1 cellular context compared by ENCODE assay signal in the genomic region with DNA sequence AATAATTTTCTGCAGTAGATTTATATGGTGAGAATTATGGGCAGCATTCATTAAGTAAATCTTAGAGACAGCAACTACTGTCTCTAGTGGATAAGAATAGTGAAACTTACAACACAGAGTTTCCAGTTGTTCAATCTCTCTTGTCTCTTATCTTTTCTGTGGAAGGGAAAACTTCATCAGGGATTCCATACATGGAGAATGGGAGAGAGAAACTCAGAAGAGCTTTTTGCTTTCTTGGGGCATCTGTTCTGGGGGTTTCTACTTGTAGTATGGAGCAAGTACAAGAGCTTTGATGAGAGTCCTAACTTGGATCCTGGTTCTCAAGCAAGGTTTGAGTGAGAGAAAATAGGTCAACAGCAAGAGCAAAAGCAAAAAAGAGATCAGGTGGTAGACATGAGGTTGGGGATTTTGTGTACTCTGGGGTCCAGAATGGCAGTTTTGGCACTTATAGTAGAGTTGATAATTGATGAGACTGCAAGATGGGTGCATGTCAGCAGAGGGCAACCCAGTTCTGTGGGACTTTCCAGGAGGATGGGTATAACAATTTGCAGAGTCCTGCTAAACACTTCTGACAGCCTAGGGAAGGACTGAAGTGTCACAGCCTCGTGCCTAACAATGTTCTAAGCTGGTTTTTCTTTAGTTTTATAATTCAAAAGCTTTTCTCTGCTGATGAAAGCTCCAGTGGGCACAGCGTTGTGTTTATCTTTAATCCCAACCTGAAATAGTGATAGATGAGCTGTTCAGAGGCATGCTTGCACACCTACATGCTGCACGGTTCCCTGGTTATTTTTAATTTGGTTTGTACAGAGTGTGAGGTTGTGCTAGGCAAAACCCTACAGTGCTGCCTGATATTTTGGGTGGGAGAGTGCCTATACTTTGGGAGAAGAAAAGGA.
A peak's percentile ranks its signal among the peaks of the same experiment; 100 is the strongest.
TF ChIP-seq lines count a peak whose summit lies in the region.

No MANE protein-coding gene starts in this region.

TF ChIP-seq in K562, 482 proteins besides CTCF, POLR2A, EP300 and RAD21 (continued from another document and continues in another):
- TF ChIP-seq PHF8 (IDR thresholded peaks at IDR 0.05; ENCODE audit: borderline replicate concordance, low read length): no peak
- no peak for TF ChIP-seq ZKSCAN8 (CRISPR knock-in tag; IDR thresholded peaks at IDR 0.05)
- TF ChIP-seq, protein P1, sequence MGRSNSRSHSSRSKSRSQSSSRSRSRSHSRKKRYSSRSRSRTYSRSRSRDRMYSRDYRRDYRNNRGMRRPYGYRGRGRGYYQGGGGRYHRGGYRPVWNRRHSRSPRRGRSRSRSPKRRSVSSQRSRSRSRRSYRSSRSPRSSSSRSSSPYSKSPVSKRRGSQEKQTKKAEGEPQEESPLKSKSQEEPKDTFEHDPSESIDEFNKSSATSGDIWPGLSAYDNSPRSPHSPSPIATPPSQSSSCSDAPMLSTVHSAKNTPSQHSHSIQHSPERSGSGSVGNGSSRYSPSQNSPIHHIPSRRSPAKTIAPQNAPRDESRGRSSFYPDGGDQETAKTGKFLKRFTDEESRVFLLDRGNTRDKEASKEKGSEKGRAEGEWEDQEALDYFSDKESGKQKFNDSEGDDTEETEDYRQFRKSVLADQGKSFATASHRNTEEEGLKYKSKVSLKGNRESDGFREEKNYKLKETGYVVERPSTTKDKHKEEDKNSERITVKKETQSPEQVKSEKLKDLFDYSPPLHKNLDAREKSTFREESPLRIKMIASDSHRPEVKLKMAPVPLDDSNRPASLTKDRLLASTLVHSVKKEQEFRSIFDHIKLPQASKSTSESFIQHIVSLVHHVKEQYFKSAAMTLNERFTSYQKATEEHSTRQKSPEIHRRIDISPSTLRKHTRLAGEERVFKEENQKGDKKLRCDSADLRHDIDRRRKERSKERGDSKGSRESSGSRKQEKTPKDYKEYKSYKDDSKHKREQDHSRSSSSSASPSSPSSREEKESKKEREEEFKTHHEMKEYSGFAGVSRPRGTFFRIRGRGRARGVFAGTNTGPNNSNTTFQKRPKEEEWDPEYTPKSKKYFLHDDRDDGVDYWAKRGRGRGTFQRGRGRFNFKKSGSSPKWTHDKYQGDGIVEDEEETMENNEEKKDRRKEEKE (IDR thresholded peaks at IDR 0.05; ENCODE audit: borderline replicate concordance in 1 of 2, control insufficient read depth in 1 of 2, low read depth in 2 of 2, low read length in 1 of 2): no peak
- no peak for TF ChIP-seq BCOR (IDR thresholded peaks at IDR 0.05)
- TF ChIP-seq, protein P2, sequence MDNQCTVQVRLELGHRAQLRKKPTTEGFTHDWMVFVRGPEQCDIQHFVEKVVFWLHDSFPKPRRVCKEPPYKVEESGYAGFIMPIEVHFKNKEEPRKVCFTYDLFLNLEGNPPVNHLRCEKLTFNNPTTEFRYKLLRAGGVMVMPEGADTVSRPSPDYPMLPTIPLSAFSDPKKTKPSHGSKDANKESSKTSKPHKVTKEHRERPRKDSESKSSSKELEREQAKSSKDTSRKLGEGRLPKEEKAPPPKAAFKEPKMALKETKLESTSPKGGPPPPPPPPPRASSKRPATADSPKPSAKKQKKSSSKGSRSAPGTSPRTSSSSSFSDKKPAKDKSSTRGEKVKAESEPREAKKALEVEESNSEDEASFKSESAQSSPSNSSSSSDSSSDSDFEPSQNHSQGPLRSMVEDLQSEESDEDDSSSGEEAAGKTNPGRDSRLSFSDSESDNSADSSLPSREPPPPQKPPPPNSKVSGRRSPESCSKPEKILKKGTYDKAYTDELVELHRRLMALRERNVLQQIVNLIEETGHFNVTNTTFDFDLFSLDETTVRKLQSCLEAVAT (IDR thresholded peaks at IDR 0.05): 0 out of 4 replicates have a peak, but pooled peaks of 1 of the 2 experiments have one; percentile 12
- TF ChIP-seq, protein P3, sequence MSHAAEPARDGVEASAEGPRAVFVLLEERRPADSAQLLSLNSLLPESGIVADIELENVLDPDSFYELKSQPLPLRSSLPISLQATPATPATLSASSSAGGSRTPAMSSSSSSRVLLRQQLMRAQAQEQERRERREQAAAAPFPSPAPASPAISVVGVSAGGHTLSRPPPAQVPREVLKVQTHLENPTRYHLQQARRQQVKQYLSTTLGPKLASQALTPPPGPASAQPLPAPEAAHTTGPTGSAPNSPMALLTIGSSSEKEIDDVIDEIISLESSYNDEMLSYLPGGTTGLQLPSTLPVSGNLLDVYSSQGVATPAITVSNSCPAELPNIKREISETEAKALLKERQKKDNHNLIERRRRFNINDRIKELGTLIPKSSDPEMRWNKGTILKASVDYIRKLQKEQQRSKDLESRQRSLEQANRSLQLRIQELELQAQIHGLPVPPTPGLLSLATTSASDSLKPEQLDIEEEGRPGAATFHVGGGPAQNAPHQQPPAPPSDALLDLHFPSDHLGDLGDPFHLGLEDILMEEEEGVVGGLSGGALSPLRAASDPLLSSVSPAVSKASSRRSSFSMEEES (CRISPR knock-in tag; IDR thresholded peaks at IDR 0.05): no peak
- no peak for TF ChIP-seq SNIP1 (IDR thresholded peaks at IDR 0.05; ENCODE audit: low read depth)
- TF ChIP-seq U2AF1 (optimal IDR thresholded peaks at IDR 0.05; ENCODE audit: low read depth, low read length): no peak
- TF ChIP-seq, protein P4, sequence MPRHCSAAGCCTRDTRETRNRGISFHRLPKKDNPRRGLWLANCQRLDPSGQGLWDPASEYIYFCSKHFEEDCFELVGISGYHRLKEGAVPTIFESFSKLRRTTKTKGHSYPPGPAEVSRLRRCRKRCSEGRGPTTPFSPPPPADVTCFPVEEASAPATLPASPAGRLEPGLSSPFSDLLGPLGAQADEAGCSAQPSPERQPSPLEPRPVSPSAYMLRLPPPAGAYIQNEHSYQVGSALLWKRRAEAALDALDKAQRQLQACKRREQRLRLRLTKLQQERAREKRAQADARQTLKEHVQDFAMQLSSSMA (CRISPR knock-in tag; IDR thresholded peaks at IDR 0.05): no peak
- no peak for TF ChIP-seq FUS (optimal IDR thresholded peaks at IDR 0.05; ENCODE audit: low read depth, low read length)
- TF ChIP-seq MYC (IDR thresholded peaks at IDR 0.05; ENCODE audit: low read depth, low read length): no peak
- TF ChIP-seq MYC (CRISPR knock-in tag; IDR thresholded peaks at IDR 0.05; ENCODE audit: borderline replicate concordance, low read depth): no peak
- no peak for TF ChIP-seq ZNF551 (CRISPR knock-in tag; IDR thresholded peaks at IDR 0.05)
- TF ChIP-seq MTA1 (IDR thresholded peaks at IDR 0.05; ENCODE audit: borderline replicate concordance): no peak
- no peak for TF ChIP-seq NFE2 (IDR thresholded peaks at IDR 0.05; ENCODE audit: low read depth)
- TF ChIP-seq POLR2G (IDR thresholded peaks at IDR 0.05; ENCODE audit: low read depth, low read length): no peak
- no peak for TF ChIP-seq SMARCA5 (IDR thresholded peaks at IDR 0.05)
- TF ChIP-seq ZNF133 (CRISPR knock-in tag; IDR thresholded peaks at IDR 0.05): no peak
- TF ChIP-seq BRD9 (IDR thresholded peaks at IDR 0.05; ENCODE audit: low read depth, partially characterized antibody): no peak
- TF ChIP-seq, protein P5, sequence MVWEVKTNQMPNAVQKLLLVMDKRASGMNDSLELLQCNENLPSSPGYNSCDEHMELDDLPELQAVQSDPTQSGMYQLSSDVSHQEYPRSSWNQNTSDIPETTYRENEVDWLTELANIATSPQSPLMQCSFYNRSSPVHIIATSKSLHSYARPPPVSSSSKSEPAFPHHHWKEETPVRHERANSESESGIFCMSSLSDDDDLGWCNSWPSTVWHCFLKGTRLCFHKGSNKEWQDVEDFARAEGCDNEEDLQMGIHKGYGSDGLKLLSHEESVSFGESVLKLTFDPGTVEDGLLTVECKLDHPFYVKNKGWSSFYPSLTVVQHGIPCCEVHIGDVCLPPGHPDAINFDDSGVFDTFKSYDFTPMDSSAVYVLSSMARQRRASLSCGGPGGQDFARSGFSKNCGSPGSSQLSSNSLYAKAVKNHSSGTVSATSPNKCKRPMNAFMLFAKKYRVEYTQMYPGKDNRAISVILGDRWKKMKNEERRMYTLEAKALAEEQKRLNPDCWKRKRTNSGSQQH (CRISPR knock-in tag; IDR thresholded peaks at IDR 0.05): no peak
- no peak for TF ChIP-seq ZZZ3 (IDR thresholded peaks at IDR 0.05)
- no peak for TF ChIP-seq ZNF140 (CRISPR knock-in tag; IDR thresholded peaks at IDR 0.05)
- TF ChIP-seq MYBL2 (IDR thresholded peaks at IDR 0.05; ENCODE audit: low read depth): no peak
- TF ChIP-seq MYBL2 (CRISPR knock-in tag; IDR thresholded peaks at IDR 0.05; ENCODE audit: borderline replicate concordance): no peak
- TF ChIP-seq KLF1 (tag; IDR thresholded peaks at IDR 0.05): no peak
- no peak for TF ChIP-seq TOE1 (IDR thresholded peaks at IDR 0.05; ENCODE audit: borderline replicate concordance)
- TF ChIP-seq TOE1 (CRISPR knock-in tag; IDR thresholded peaks at IDR 0.05; ENCODE audit: borderline replicate concordance, low read depth): no peak
- 0 out of 4 replicates have a peak, but pooled peaks of 1 of the 2 experiments have one; percentile 30 for TF ChIP-seq FOXA3 (CRISPR knock-in tag; conservative IDR thresholded peaks at IDR 0.05 in 1 of 2, IDR thresholded peaks at IDR 0.05 in 1 of 2)
- no peak for TF ChIP-seq ETV6 (IDR thresholded peaks at IDR 0.05; ENCODE audit: borderline replicate concordance in 1 of 2, low read depth in 2 of 2, low read length in 1 of 2)
- no peak for TF ChIP-seq ETV6 (CRISPR knock-in tag; IDR thresholded peaks at IDR 0.05; ENCODE audit: borderline replicate concordance)
- TF ChIP-seq CBX5 (IDR thresholded peaks at IDR 0.05; ENCODE audit: borderline replicate concordance, low read depth): no peak
- TF ChIP-seq, protein P6, sequence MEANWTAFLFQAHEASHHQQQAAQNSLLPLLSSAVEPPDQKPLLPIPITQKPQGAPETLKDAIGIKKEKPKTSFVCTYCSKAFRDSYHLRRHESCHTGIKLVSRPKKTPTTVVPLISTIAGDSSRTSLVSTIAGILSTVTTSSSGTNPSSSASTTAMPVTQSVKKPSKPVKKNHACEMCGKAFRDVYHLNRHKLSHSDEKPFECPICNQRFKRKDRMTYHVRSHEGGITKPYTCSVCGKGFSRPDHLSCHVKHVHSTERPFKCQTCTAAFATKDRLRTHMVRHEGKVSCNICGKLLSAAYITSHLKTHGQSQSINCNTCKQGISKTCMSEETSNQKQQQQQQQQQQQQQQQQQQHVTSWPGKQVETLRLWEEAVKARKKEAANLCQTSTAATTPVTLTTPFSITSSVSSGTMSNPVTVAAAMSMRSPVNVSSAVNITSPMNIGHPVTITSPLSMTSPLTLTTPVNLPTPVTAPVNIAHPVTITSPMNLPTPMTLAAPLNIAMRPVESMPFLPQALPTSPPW (CRISPR knock-in tag; IDR thresholded peaks at IDR 0.05): peak; percentile 20; the same call in 1 of the 2 replicates
- TF ChIP-seq, protein P7, sequence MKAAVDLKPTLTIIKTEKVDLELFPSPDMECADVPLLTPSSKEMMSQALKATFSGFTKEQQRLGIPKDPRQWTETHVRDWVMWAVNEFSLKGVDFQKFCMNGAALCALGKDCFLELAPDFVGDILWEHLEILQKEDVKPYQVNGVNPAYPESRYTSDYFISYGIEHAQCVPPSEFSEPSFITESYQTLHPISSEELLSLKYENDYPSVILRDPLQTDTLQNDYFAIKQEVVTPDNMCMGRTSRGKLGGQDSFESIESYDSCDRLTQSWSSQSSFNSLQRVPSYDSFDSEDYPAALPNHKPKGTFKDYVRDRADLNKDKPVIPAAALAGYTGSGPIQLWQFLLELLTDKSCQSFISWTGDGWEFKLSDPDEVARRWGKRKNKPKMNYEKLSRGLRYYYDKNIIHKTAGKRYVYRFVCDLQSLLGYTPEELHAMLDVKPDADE (conservative IDR thresholded peaks at IDR 0.05; ENCODE audit: control insufficient read depth, low read depth, low read length): no peak
- TF ChIP-seq HNRNPLL (IDR thresholded peaks at IDR 0.05; ENCODE audit: low read depth, low read length, poor library complexity, severe bottlenecking): no peak
- no peak for TF ChIP-seq TARDBP (IDR thresholded peaks at IDR 0.05)
- TF ChIP-seq, protein P8, sequence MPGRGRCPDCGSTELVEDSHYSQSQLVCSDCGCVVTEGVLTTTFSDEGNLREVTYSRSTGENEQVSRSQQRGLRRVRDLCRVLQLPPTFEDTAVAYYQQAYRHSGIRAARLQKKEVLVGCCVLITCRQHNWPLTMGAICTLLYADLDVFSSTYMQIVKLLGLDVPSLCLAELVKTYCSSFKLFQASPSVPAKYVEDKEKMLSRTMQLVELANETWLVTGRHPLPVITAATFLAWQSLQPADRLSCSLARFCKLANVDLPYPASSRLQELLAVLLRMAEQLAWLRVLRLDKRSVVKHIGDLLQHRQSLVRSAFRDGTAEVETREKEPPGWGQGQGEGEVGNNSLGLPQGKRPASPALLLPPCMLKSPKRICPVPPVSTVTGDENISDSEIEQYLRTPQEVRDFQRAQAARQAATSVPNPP (IDR thresholded peaks at IDR 0.05; ENCODE audit: borderline replicate concordance, insufficient read depth, insufficient read length): no peak
- no peak for TF ChIP-seq CHD4 (IDR thresholded peaks at IDR 0.05; ENCODE audit: insufficient read depth, insufficient replicate concordance, low read depth, low read length, poor library complexity, severe bottlenecking)
- no peak for TF ChIP-seq ERF (CRISPR knock-in tag; IDR thresholded peaks at IDR 0.05)
- TF ChIP-seq, protein P9, sequence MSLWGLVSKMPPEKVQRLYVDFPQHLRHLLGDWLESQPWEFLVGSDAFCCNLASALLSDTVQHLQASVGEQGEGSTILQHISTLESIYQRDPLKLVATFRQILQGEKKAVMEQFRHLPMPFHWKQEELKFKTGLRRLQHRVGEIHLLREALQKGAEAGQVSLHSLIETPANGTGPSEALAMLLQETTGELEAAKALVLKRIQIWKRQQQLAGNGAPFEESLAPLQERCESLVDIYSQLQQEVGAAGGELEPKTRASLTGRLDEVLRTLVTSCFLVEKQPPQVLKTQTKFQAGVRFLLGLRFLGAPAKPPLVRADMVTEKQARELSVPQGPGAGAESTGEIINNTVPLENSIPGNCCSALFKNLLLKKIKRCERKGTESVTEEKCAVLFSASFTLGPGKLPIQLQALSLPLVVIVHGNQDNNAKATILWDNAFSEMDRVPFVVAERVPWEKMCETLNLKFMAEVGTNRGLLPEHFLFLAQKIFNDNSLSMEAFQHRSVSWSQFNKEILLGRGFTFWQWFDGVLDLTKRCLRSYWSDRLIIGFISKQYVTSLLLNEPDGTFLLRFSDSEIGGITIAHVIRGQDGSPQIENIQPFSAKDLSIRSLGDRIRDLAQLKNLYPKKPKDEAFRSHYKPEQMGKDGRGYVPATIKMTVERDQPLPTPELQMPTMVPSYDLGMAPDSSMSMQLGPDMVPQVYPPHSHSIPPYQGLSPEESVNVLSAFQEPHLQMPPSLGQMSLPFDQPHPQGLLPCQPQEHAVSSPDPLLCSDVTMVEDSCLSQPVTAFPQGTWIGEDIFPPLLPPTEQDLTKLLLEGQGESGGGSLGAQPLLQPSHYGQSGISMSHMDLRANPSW (CRISPR knock-in tag; IDR thresholded peaks at IDR 0.05): no peak
- TF ChIP-seq RFX1 (IDR thresholded peaks at IDR 0.05): no peak
- TF ChIP-seq GATAD2B (IDR thresholded peaks at IDR 0.05; ENCODE audit: borderline replicate concordance): no peak
- TF ChIP-seq RFX5 (IDR thresholded peaks at IDR 0.05; ENCODE audit: low read depth, low read length): no peak
- TF ChIP-seq ARNT (IDR thresholded peaks at IDR 0.05): no peak
- TF ChIP-seq HDAC1 (IDR thresholded peaks at IDR 0.05): 0 out of 4 replicates have a peak, but pooled peaks of 1 of the 2 experiments have one; percentile 36
- TF ChIP-seq CXXC5 (CRISPR knock-in tag; IDR thresholded peaks at IDR 0.05): 0 out of 2 replicates have a peak, but pooled peaks have one; percentile 27
- TF ChIP-seq XRCC4 (IDR thresholded peaks at IDR 0.05; ENCODE audit: extremely low read depth, insufficient read depth, insufficient read length): no peak
- TF ChIP-seq ELF2 (CRISPR knock-in tag; IDR thresholded peaks at IDR 0.05): 0 out of 2 replicates have a peak, but pooled peaks have one; percentile 18
- TF ChIP-seq HOXB6 (CRISPR knock-in tag; IDR thresholded peaks at IDR 0.05; ENCODE audit: borderline replicate concordance): no peak
